Comparison of ENCODE assay signal across 8 cellular contexts in genomic region chr11:75241036-75241905, GRCh38. TPM values are rescaled to one million over a fixed set of nuclear protein-coding genes. Genes with fewer than 3 reads are reported as not detected.
DNase-seq lines count a peak whose midpoint lies in the region; ATAC-seq and TF ChIP-seq lines count a peak whose summit lies in the region.

No MANE protein-coding gene starts in this region.

- DNase-seq in GM06990 (ENCODE audit: extremely low read depth, insufficient read length) (peak; percentile 84), HFF-Myc (ENCODE audit: extremely low read depth, low read depth) (peak; percentile 33), NB4 (ENCODE audit: low read depth) (peak; percentile 82), T-helper 2 cell (peak; percentile 74 to 88 (median 78)), astrocyte of the cerebellum (ENCODE audit: low read depth) (peak; percentile 27), hypothalamus (lab: John Stamatoyannopoulos, UW) (peak in 42 of 51 donors; percentile 14 to 86 (median 56)), sciatic nerve (ENCODE audit: low spot score) (peak; percentile 90), H4 (ENCODE audit: low spot score) (no peak)

- TF ChIP-seq CTCF in GM06990 (IDR thresholded peaks at IDR 0.05; ENCODE audit: insufficient read depth, low read length, poor library complexity, severe bottlenecking) (no peak), HFF-Myc (IDR thresholded peaks at IDR 0.05; ENCODE audit: low read depth, low read length, missing control alignments) (peak; percentile 43), NB4 (IDR thresholded peaks at IDR 0.05; ENCODE audit: low read depth, low read length) (peak; percentile 53), astrocyte of the cerebellum (IDR thresholded peaks at IDR 0.05; ENCODE audit: low read depth, low read length, missing control alignments) (peak; percentile 52)

- intact Hi-C loops in sciatic nerve (cut with DNase I): loop anchor here (10.0 kb wide), 3 partner anchors 96 to 306 kb away; no protein-coding TSS in a partner anchor

- no peaks in the 10 kb centered on the region for H3K36me3 ChIP-seq in GM06990 (ENCODE audit: control insufficient read depth, insufficient read depth, low read length)

- in situ Hi-C loops in astrocyte of the cerebellum (cut with HindIII; ENCODE audit: low sequenced_read_pairs): no loop called here

- peak; percentile 78 for ATAC-seq in sciatic nerve

- peaks cover 4% of the 10 kb centered on the region for H3K27me3 ChIP-seq in GM06990 (replicated peaks; ENCODE audit: control insufficient read depth, insufficient read depth, low read length)

- H3K4me3 ChIP-seq in GM06990 (replicated peaks; ENCODE audit: low read depth, low read length) (peak overlapping the region; percentile 45), HFF-Myc (replicated peaks; ENCODE audit: low read depth, low read length) (peak overlapping the region; percentile 33), NB4 (ENCODE audit: low read depth, low read length) (no peak overlapping the region), astrocyte of the cerebellum (ENCODE audit: low read depth, low read length) (peak overlapping the region; percentile 32)

- no peak for TF ChIP-seq POLR2A in NB4 (IDR thresholded peaks at IDR 0.05; ENCODE audit: extremely low read depth, insufficient read length)

RNA-seq across cellular contexts. Expression of gene TPBGL, which starts 0.7 kb away (rescaled TPM):
- 0.31 TPM for total RNA-seq in sciatic nerve
- total RNA-seq in H4 (2014; rRNA removed; shearing (Covaris generic)): not detected in 2 replicates
